ENCODE assay signal across 13 cellular contexts in genomic region chr10:62062752-62063512, GRCh38.
DNase-seq lines count a peak whose midpoint lies in the region; ATAC-seq lines count a peak whose summit lies in the region.
"Had no signal": no experiment of that assay in that cellular context is flagged by ENCODE, and none has a peak within 500 bp of the region (broad histone marks: within the 10 kb centered on the region; RNA-seq: fewer than 3 reads in every experiment).

No MANE protein-coding gene starts in this region.

- peak overlapping the region; percentile 83 for H3K27ac Mint-ChIP-seq in activated CD4-positive, alpha-beta T cell treated with anti-CD3 and anti-CD28 coated beads for 36 hours
- H3K27ac Mint-ChIP-seq in T-helper 1 cell treated with Interleukin-12 subunit alpha and Interleukin-12 subunit beta and Interleukin-4 antibody, amounts not matched to agents 30 μg/mL and 1 μg/mL, for 36 hours, result peak overlapping the region; percentile 54
- peak overlapping the region; percentile 92 for H3K27ac Mint-ChIP-seq in stimulated activated naive B cell treated with anti-CD40 and anti-IgM and Interleukin-4, amounts not matched to agents 10 μg/mL and 1 μg/mL and 100 μg/mL, for 72 hours

- peaks cover 97% of the 10 kb centered on the region for H3K36me3 Mint-ChIP-seq in activated CD4-positive, alpha-beta T cell treated with anti-CD3 and anti-CD28 coated beads for 36 hours (ENCODE audit: low read depth)
- peaks cover 78% of the 10 kb centered on the region for H3K36me3 Mint-ChIP-seq in T-helper 1 cell treated with Interleukin-12 subunit alpha and Interleukin-12 subunit beta and Interleukin-4 antibody, amounts not matched to agents 30 μg/mL and 1 μg/mL, for 36 hours (ENCODE audit: low read depth)
- peaks cover 67 to 95% of the 10 kb centered on the region in 2 donors for H3K36me3 Mint-ChIP-seq in stimulated activated naive B cell treated with anti-CD40 and anti-IgM and Interleukin-4, amounts not matched to agents 10 μg/mL and 1 μg/mL and 100 μg/mL, for 72 hours

- ATAC-seq in activated CD4-positive, alpha-beta T cell treated with anti-CD3 and anti-CD28 coated beads for 36 hours, result peak; percentile 68
- no peak for ATAC-seq in stimulated activated naive B cell treated with anti-CD40 and anti-IgM and Interleukin-4, amounts not matched to agents 10 μg/mL and 1 μg/mL and 100 μg/mL, for 72 hours (replicated peaks)
- ATAC-seq in HG03196 (IDR thresholded peaks at IDR 0.05; ENCODE audit: unreplicated experiment), result no peak

- peaks cover 90% of the 10 kb centered on the region for H3K4me1 Mint-ChIP-seq in activated CD4-positive, alpha-beta T cell treated with anti-CD3 and anti-CD28 coated beads for 36 hours
- H3K4me1 Mint-ChIP-seq in T-helper 1 cell treated with Interleukin-12 subunit alpha and Interleukin-12 subunit beta and Interleukin-4 antibody, amounts not matched to agents 30 μg/mL and 1 μg/mL, for 36 hours (ENCODE audit: low read depth), result peaks cover 76% of the 10 kb centered on the region
- peaks cover 34 to 69% of the 10 kb centered on the region in 2 donors for H3K4me1 Mint-ChIP-seq in stimulated activated naive B cell treated with anti-CD40 and anti-IgM and Interleukin-4, amounts not matched to agents 10 μg/mL and 1 μg/mL and 100 μg/mL, for 72 hours

- H3K27me3 Mint-ChIP-seq in activated CD4-positive, alpha-beta T cell treated with anti-CD3 and anti-CD28 coated beads for 36 hours, result no peaks in the 10 kb centered on the region
- H3K27me3 Mint-ChIP-seq in T-helper 1 cell treated with Interleukin-12 subunit alpha and Interleukin-12 subunit beta and Interleukin-4 antibody, amounts not matched to agents 30 μg/mL and 1 μg/mL, for 36 hours (ENCODE audit: low read depth), result no peaks in the 10 kb centered on the region
- no peaks in the 10 kb centered on the region for H3K27me3 Mint-ChIP-seq in stimulated activated naive B cell treated with anti-CD40 and anti-IgM and Interleukin-4, amounts not matched to agents 10 μg/mL and 1 μg/mL and 100 μg/mL, for 72 hours

- H3K4me3 Mint-ChIP-seq in activated CD4-positive, alpha-beta T cell treated with anti-CD3 and anti-CD28 coated beads for 36 hours, result peak overlapping the region; percentile 7
- H3K4me3 Mint-ChIP-seq in T-helper 1 cell treated with Interleukin-12 subunit alpha and Interleukin-12 subunit beta and Interleukin-4 antibody, amounts not matched to agents 30 μg/mL and 1 μg/mL, for 36 hours, result peak overlapping the region; percentile 45
- no peak overlapping the region for H3K4me3 Mint-ChIP-seq in stimulated activated naive B cell treated with anti-CD40 and anti-IgM and Interleukin-4, amounts not matched to agents 10 μg/mL and 1 μg/mL and 100 μg/mL, for 72 hours

- intact Hi-C loops in activated CD4-positive, alpha-beta T cell treated with anti-CD3 and anti-CD28 coated beads for 36 hours (cut with DNase I, micrococcal nuclease), result loop anchor here (1.0 to 2.0 kb wide), 4 partner anchors 12 to 120 kb away; no protein-coding TSS in a partner anchor

- no peak for DNase-seq in activated CD4-positive, alpha-beta T cell treated with anti-CD3 and anti-CD28 coated beads for 36 hours
- no peak for DNase-seq in activated CD4-positive, alpha-beta T cell treated with anti-CD3 and anti-CD28 coated beads for 4 hours
- peak; percentile 79 for DNase-seq in dedifferentiated amniotic fluid mesenchymal stem cell (ENCODE audit: extremely low spot score)
- DNase-seq in stimulated activated naive B cell treated with anti-CD40 and anti-IgM and Interleukin-4, amounts not matched to agents 10 μg/mL and 1 μg/mL and 100 μg/mL, for 72 hours, result no peak
- no peak for DNase-seq in HUDEP-2 (lab: John Stamatoyannopoulos, UW; ENCODE audit: unreplicated experiment in 76 of 76)
- no peak for DNase-seq in iPS-NIHi11 (ENCODE audit: low spot score)
- DNase-seq: 8988T, caudate nucleus, kidney glomerular epithelial cell, NCI-H2029 treated with DMSO at 0.1 percent for 48 hours, SW 1271 had no signal

- CTCF ChIA-PET in activated CD4-positive, alpha-beta T cell treated with anti-CD3 and anti-CD28 coated beads for 36 hours (lab: Charles Lee), result interaction anchor here (0.6 to 3.5 kb wide), 14 partner anchors 10 to 755 kb away, joined by 3 to 17 read pairs (median 3); no protein-coding TSS in a partner anchor

- POLR2A ChIA-PET in activated CD4-positive, alpha-beta T cell treated with anti-CD3 and anti-CD28 coated beads for 36 hours (lab: Charles Lee), result interaction anchor here (0.6 to 2.7 kb wide), 10 partner anchors 9 to 160 kb away, joined by 3 to 18 read pairs (median 4); no protein-coding TSS in a partner anchor

- H3K9me3 Mint-ChIP-seq in activated CD4-positive, alpha-beta T cell treated with anti-CD3 and anti-CD28 coated beads for 36 hours (ENCODE audit: low read depth), result peaks cover 2% of the 10 kb centered on the region
- H3K9me3 Mint-ChIP-seq in T-helper 1 cell treated with Interleukin-12 subunit alpha and Interleukin-12 subunit beta and Interleukin-4 antibody, amounts not matched to agents 30 μg/mL and 1 μg/mL, for 36 hours, result peaks cover 3% of the 10 kb centered on the region
- H3K9me3 Mint-ChIP-seq in stimulated activated naive B cell treated with anti-CD40 and anti-IgM and Interleukin-4, amounts not matched to agents 10 μg/mL and 1 μg/mL and 100 μg/mL, for 72 hours, result peaks cover 4 to 6% of the 10 kb centered on the region in 2 donors

Comparison
In these comparisons a context has a peak if more than half of its experiments do, and no peak if none do; other contexts are left out.
1. H3K4me3 Mint-ChIP-seq: peak in activated CD4-positive, alpha-beta T cell treated with anti-CD3 and anti-CD28 coated beads for 36 hours (single experiment) and T-helper 1 cell treated with Interleukin-12 subunit alpha and Interleukin-12 subunit beta and Interleukin-4 antibody, amounts not matched to agents 30 μg/mL and 1 μg/mL, for 36 hours (single experiment); none in stimulated activated naive B cell treated with anti-CD40 and anti-IgM and Interleukin-4, amounts not matched to agents 10 μg/mL and 1 μg/mL and 100 μg/mL, for 72 hours (0 of 2).
2. Peak in every context shown above with its lines, with median percentiles within 50 percentile points of each other: H3K27ac Mint-ChIP-seq.